In the genomic region with DNA sequence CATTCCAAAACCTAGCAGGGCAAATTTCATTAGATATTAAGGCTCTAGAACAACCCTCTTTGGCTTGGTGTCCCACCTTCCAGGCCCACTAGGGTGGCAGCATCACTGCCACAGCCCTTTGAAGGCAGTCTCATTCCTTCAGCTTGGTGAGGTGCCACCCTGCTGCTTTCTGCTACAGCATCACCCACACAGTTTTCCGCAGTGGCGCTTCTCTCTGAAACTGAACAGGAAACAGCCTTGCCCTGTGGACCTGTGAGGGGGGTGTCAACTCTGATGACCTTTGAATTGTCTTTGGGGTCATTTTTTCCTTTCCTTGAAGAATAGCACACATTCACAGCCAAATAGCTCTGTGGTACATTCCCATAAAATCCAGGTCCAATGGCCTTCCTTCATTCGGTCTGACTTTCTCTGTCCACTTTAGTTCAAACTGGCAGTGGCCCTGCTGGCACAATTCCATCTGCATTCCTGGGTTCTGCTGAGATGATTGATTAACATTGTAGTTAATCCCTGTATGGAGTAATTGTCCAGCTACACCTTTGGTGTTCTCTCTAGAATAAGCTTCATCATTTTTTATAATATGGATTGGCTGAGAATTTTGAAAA, we compare ENCODE assay signal across 18 cellular contexts.
"Had no signal": no experiment of that assay in that cellular context is flagged by ENCODE, and none has a peak within 500 bp of the region (broad histone marks: within the 10 kb centered on the region; RNA-seq: fewer than 3 reads in every experiment).

No MANE protein-coding gene starts in this region.

- DNase-seq: activated CD4-positive, alpha-beta T cell treated with anti-CD3 and anti-CD28 coated beads, Interleukin-2, amount 50 U/mL, for 1 hour; activated CD4-positive, CD25-positive, alpha-beta regulatory T cell treated with anti-CD3 and anti-CD28 coated beads, Interleukin-2, amount 50 U/mL, for 72 hours; activated CD8-positive, alpha-beta memory T cell treated with anti-CD3 and anti-CD28 coated beads, Interleukin-2, amount 50 U/mL, for 4 hours; activated effector memory CD4-positive, alpha-beta T cell treated with anti-CD3 and anti-CD28 coated beads, Interleukin-2, amount 50 U/mL, for 16 hours; activated naive CD4-positive, alpha-beta T cell treated with anti-CD3 and anti-CD28 coated beads, Interleukin-2, amount 50 U/mL, for 16 hours; activated T-cell treated with anti-CD3 and anti-CD28 coated beads, Interleukin-2, amount 50 U/mL, for 72 hours; dermis blood vessel endothelial cell; effector memory CD4-positive, alpha-beta T cell; midbrain; psoas muscle; sigmoid colon; spleen; stimulated activated CD4-positive, alpha-beta T cell treated with anti-CD3 and anti-CD28 coated beads, Interleukin-4, amount 100 ng/mL, for 4 hours had no signal

- H3K27me3 ChIP-seq: cardiac muscle cell, hepatocyte, sigmoid colon, spleen had no signal

- H3K36me3 ChIP-seq: cardiac muscle cell, sigmoid colon, spleen had no signal

- H3K79me2 ChIP-seq: hepatocyte had no signal

- H3K9me3 ChIP-seq: psoas muscle, sigmoid colon had no signal

- H3K4me1 Mint-ChIP-seq: stimulated activated memory B cell treated with anti-CD40 and anti-IgM and Interleukin-4, amounts not matched to agents 10 μg/mL and 1 μg/mL and 100 μg/mL, for 72 hours had no signal

- H3K9me3 Mint-ChIP-seq: T-helper 1 cell treated with Interleukin-12 subunit alpha and Interleukin-12 subunit beta and Interleukin-4 antibody, amounts not matched to agents 30 μg/mL and 1 μg/mL, for 36 hours had no signal

- H3K36me3 Mint-ChIP-seq: stimulated activated memory B cell treated with anti-CD40 and anti-IgM and Interleukin-4, amounts not matched to agents 10 μg/mL and 1 μg/mL and 100 μg/mL, for 72 hours had no signal

- H3K27ac ChIP-seq: cardiac muscle cell, hepatocyte, psoas muscle, sigmoid colon, spleen, VCaP had no signal

- H3K27me3 Mint-ChIP-seq: stimulated activated memory B cell treated with anti-CD40 and anti-IgM and Interleukin-4, amounts not matched to agents 10 μg/mL and 1 μg/mL and 100 μg/mL, for 72 hours had no signal

- H3K27ac Mint-ChIP-seq: activated T-cell treated with anti-CD3 and anti-CD28 coated beads, Interleukin-2, amount 50 U/mL, for 72 hours; stimulated activated memory B cell treated with anti-CD40 and anti-IgM and Interleukin-4, amounts not matched to agents 10 μg/mL and 1 μg/mL and 100 μg/mL, for 72 hours; T-helper 1 cell treated with Interleukin-12 subunit alpha and Interleukin-12 subunit beta and Interleukin-4 antibody, amounts not matched to agents 30 μg/mL and 1 μg/mL, for 36 hours had no signal

- H3K4me3 ChIP-seq: cardiac muscle cell, hepatocyte, psoas muscle, sigmoid colon, spleen had no signal

- ATAC-seq: activated T-cell treated with anti-CD3 and anti-CD28 coated beads, Interleukin-2, amount 50 U/mL, for 72 hours; psoas muscle; stimulated activated memory B cell treated with anti-CD40 and anti-IgM and Interleukin-4, amounts not matched to agents 10 μg/mL and 1 μg/mL and 100 μg/mL, for 72 hours had no signal

- H2AFZ ChIP-seq: hepatocyte had no signal

- H3K4me2 ChIP-seq: hepatocyte had no signal

- H3K4me3 Mint-ChIP-seq: activated T-cell treated with anti-CD3 and anti-CD28 coated beads, Interleukin-2, amount 50 U/mL, for 72 hours; stimulated activated memory B cell treated with anti-CD40 and anti-IgM and Interleukin-4, amounts not matched to agents 10 μg/mL and 1 μg/mL and 100 μg/mL, for 72 hours; T-helper 1 cell treated with Interleukin-12 subunit alpha and Interleukin-12 subunit beta and Interleukin-4 antibody, amounts not matched to agents 30 μg/mL and 1 μg/mL, for 36 hours had no signal

- H3K4me1 ChIP-seq: psoas muscle, sigmoid colon, spleen had no signal
